In genomic region chr6:43575772-43576551, GRCh38 we compare ENCODE assay signal across 8 cellular contexts. TPM values are rescaled to one million over a fixed set of nuclear protein-coding genes. Genes with fewer than 3 reads are reported as not detected.
DNase-seq lines count a peak whose midpoint lies in the region; ATAC-seq, FAIRE-seq and TF ChIP-seq lines count a peak whose summit lies in the region.

Gene POLH (plus strand): TSS chr6:43576185. CDS start chr6:43582320, 6,135 bp downstream.
Gene XPO5 (minus strand): TSS chr6:43576038. CDS start chr6:43575864, 174 bp downstream.

- H3K4me3 ChIP-seq in pancreas = peak within 1 kb of the TSS; percentile 83 to 100 (median 90)
- H3K4me3 ChIP-seq in thyroid gland (replicated peaks in 1 of 3) = peak within 1 kb of the TSS; percentile 70 to 84 (median 76)

- H3K27ac ChIP-seq in pancreas (peak within 1 kb of the TSS; percentile 9 to 55 (median 36)), thyroid gland (peak within 1 kb of the TSS; percentile 51 to 70 (median 53))

- peak; percentile 96 to 99 for TF ChIP-seq POLR2A in thyroid gland (IDR thresholded peaks at IDR 0.05)

- intact Hi-C loops in Right ventricle myocardium superior (cut with DNase I) = no loop called here
- intact Hi-C loops in pancreas (cut with DNase I) = no loop called here
- intact Hi-C loops in thyroid gland (cut with DNase I) = no loop called here

- no peaks in the 10 kb centered on the region for H3K9me3 ChIP-seq in pancreas
- no peaks in the 10 kb centered on the region for H3K9me3 ChIP-seq in thyroid gland

- TF ChIP-seq CTCF in GM12874 (IDR thresholded peaks at IDR 0.05; ENCODE audit: insufficient read depth, low read depth, low read length) (peak; percentile 12; the same call in 1 of the 2 replicates), pancreas (IDR thresholded peaks at IDR 0.05) (no peak), thyroid gland (IDR thresholded peaks at IDR 0.05) (peak in 3 of 6 experiments; percentile 8 to 31 (median 10))

- WGBS in pancreas, 2 donors = 0 to 1% methylated on average over 72 to 76 of the region's 76 CpGs
- WGBS in thyroid gland, 2 donors = 1% methylated on average over 21 to 25 of the region's 76 CpGs

- ATAC-seq in HG02763 (IDR thresholded peaks at IDR 0.05; ENCODE audit: unreplicated experiment) = peak; percentile 92
- peak; percentile 100 for ATAC-seq in Right ventricle myocardium superior (ENCODE audit: poor library complexity)
- peak; percentile 98 to 99 (median 99) for ATAC-seq in pancreas

- H3K27me3 ChIP-seq in pancreas (no peaks in the 10 kb centered on the region), thyroid gland (no peaks in the 10 kb centered on the region)

- no peak for FAIRE-seq in pancreas (lab: Jason Lieb, UNC)

- peak; percentile 76 for DNase-seq in NCI-H1417 treated with DMSO at 0.1 percent for 48 hours (lab: John Stamatoyannopoulos, UW)
- peak; percentile 70 to 93 for DNase-seq in SW 1271 (lab: John Stamatoyannopoulos, UW)
- peak; percentile 82 for DNase-seq in activated naive CD8-positive, alpha-beta T cell treated with anti-CD3 and anti-CD28 coated beads, Interleukin-2, amount 50 U/mL, for 16 hours (ENCODE audit: low read depth, low spot score)
- peak; percentile 96 for DNase-seq in Right ventricle myocardium superior
- DNase-seq in pancreas = peak; percentile 89 to 96 (median 93)
- peak; percentile 94 to 95 for DNase-seq in thyroid gland

- peaks cover 0 to 11% (median 0%) of the 10 kb centered on the region in 3 donors for H3K36me3 ChIP-seq in pancreas
- no peaks in the 10 kb centered on the region for H3K36me3 ChIP-seq in thyroid gland

- peaks cover 0 to 20% (median 16%) of the 10 kb centered on the region in 3 donors for H3K4me1 ChIP-seq in pancreas
- H3K4me1 ChIP-seq in thyroid gland = peaks cover 32 to 37% of the 10 kb centered on the region in 2 donors

RNA-seq across cellular contexts. Expression of gene POLH, which starts in this region (rescaled TPM):
- total RNA-seq in Right ventricle myocardium superior (6.9 TPM), pancreas (10 to 100 TPM in 2 of 6 donors, 1 to 10 TPM in 4; 6.1 to 12.6 (median 9.0) TPM), thyroid gland (10 to 100 TPM; 14.8 to 19.5 (median 15.2) TPM)
- polyA plus RNA-seq in pancreas = 1 to 10 TPM; 1.9 to 2.2 TPM

RNA-seq across cellular contexts. Expression of gene XPO5, which starts in this region (rescaled TPM):
- total RNA-seq in Right ventricle myocardium superior (12.9 TPM), pancreas (10 to 100 TPM; 18.1 to 25.7 (median 22.9) TPM), thyroid gland (10 to 100 TPM; 22.2 to 58.6 (median 32.9) TPM)
- 10 to 100 TPM; 13.6 to 19.5 TPM for polyA plus RNA-seq in pancreas

Comparison
In these comparisons a context has a peak if more than half of its experiments do, and no peak if none do; other contexts are left out.
1. Peak in every context shown above with its lines: DNase-seq, ATAC-seq, H3K4me3 ChIP-seq and H3K27ac ChIP-seq.